20 cellular contexts compared by ENCODE assay signal in the genomic region with DNA sequence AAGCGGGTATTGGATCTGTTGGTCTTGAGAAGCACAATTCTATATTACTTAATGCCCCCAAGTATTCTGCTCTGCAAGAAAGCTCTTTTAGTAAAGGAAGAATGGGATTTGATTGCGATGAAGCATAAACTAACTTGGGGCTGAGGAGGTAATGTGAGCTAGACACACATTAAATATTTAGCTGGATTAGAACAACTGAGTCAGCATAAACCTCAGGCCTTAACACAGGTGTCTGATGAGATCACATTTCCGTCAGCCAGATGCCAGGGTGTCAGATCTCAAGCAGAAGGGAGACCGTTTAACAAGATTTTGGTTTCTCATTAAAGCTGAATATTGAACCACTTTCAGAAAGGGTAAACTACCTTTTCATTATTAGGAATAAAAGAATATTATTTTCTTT.
A peak's percentile ranks its signal among the peaks of the same experiment; 100 is the strongest.
DNase-seq lines count a peak whose midpoint lies in the region; ATAC-seq lines count a peak whose summit lies in the region.
"Had no signal": no experiment of that assay in that cellular context is flagged by ENCODE, and none has a peak within 500 bp of the region (broad histone marks: within the 10 kb centered on the region; RNA-seq: fewer than 3 reads in every experiment).

No MANE protein-coding gene starts in this region.

- intact Hi-C loops in Right ventricle myocardium superior (cut with DNase I) = no loop called here

- no peak for ATAC-seq in Right ventricle myocardium superior (ENCODE audit: poor library complexity)
- ATAC-seq: T-cell had no signal

- DNase-seq in NCI-H510A treated with DMSO at 0.1 percent for 48 hours (lab: John Stamatoyannopoulos, UW) = peak; percentile 29
- DNase-seq in NCI-H510A (lab: John Stamatoyannopoulos, UW) = no peak
- DNase-seq in NCI-H2029 (lab: John Stamatoyannopoulos, UW) = peak; percentile 16
- peak; percentile 82 for DNase-seq in NCI-H82 (lab: John Stamatoyannopoulos, UW)
- DNase-seq in myocyte (ENCODE audit: low read depth) = peak; percentile 8
- DNase-seq in Right ventricle myocardium superior = no peak
- no peak for DNase-seq in NOMO-1 treated with dmso at 0.1 percent for 144 hours (lab: John Stamatoyannopoulos, UW; ENCODE audit: unreplicated experiment)
- DNase-seq: 8988T; Calu3; HCEC 1CT; Karpas-422; MV-4-11; NCI-H1105 treated with DMSO at 0.1 percent for 48 hours; NCI-H146; NCI-H2081; NCI-H69; NK-92 treated with Interleukin-12 subunit alpha and Interleukin-12 subunit beta, amount 100 ng/mL, for 24 hours; PC-9; SHP77; T-cell had no signal

Comparison
In these comparisons a context has a peak if more than half of its experiments do, and no peak if none do; other contexts are left out.
1. DNase-seq: peak in NCI-H510A treated with DMSO at 0.1 percent for 48 hours (single experiment), NCI-H2029 (single experiment), NCI-H82 (single experiment) and myocyte (single experiment); none in NCI-H510A (single experiment), Right ventricle myocardium superior (single experiment) and NOMO-1 treated with dmso at 0.1 percent for 144 hours (single experiment).